16 cellular contexts compared by ENCODE assay signal in genomic region chr11:96798445-96798844, GRCh38.
"Had no signal": no experiment of that assay in that cellular context is flagged by ENCODE, and none has a peak within 500 bp of the region (broad histone marks: within the 10 kb centered on the region; RNA-seq: fewer than 3 reads in every experiment).

No MANE protein-coding gene starts in this region.

- H3K27ac ChIP-seq: hepatocyte, neutrophil, psoas muscle, tibial artery, upper lobe of right lung, vagina had no signal

- H2AFZ ChIP-seq: hepatocyte had no signal

- DNase-seq: effector memory CD4-positive, alpha-beta T cell; kidney; left colon; mammary epithelial cell; naive thymus-derived CD8-positive, alpha-beta T cell; retina; stimulated activated CD4-positive, alpha-beta T cell treated with anti-CD3 and anti-CD28 coated beads, Interleukin-4, amount 100 ng/mL, for 1 hour; tibial artery; upper lobe of right lung had no signal

- H3K79me2 ChIP-seq: hepatocyte had no signal

- H3K4me3 ChIP-seq: hepatocyte, psoas muscle, smooth muscle cell, tibial artery, upper lobe of right lung, vagina had no signal

- H3K9me3 ChIP-seq: neutrophil, psoas muscle, tibial artery, upper lobe of right lung, vagina had no signal

- H3K36me3 ChIP-seq: neutrophil, tibial artery, upper lobe of right lung, vagina had no signal

- H3K4me1 ChIP-seq: psoas muscle, tibial artery, upper lobe of right lung, vagina had no signal

- H3K27me3 ChIP-seq: hepatocyte, neutrophil, tibial artery, upper lobe of right lung, vagina had no signal

- H3K4me2 ChIP-seq: hepatocyte, smooth muscle cell had no signal

- ATAC-seq: esophagus mucosa; left colon; naive thymus-derived CD8-positive, alpha-beta T cell; psoas muscle; stimulated activated memory B cell treated with anti-CD40 and anti-IgM and Interleukin-4, amounts not matched to agents 10 μg/mL and 1 μg/mL and 100 μg/mL, for 72 hours; upper lobe of right lung had no signal
